In genomic region chr14:68814376-68815287, GRCh38 we compare ENCODE assay signal across 1 cellular context.
TF ChIP-seq lines count a peak whose summit lies in the region.

No MANE protein-coding gene starts in this region.

TF ChIP-seq in HEK293, 187 proteins besides CTCF, POLR2A, EP300 and RAD21 (continued from another document):
- TF ChIP-seq ZBTB44 (tag by site-specific recombination; IDR thresholded peaks at IDR 0.05) (0 out of 2 replicates have a peak, but pooled peaks have one; percentile 13), ZNF335 (tag by site-specific recombination; conservative IDR thresholded peaks at IDR 0.05) (0 out of 2 replicates have a peak, but pooled peaks have one; percentile 13), BCL11A (tag by site-specific recombination; IDR thresholded peaks at IDR 0.05; ENCODE audit: low read depth) (no peak), ZBTB20 (tag by site-specific recombination; IDR thresholded peaks at IDR 0.05) (peak; percentile 71; the same call in 1 of the 2 replicates), ZNF473 (tag by site-specific recombination; IDR thresholded peaks at IDR 0.05) (no peak)
